ENCODE assay signal across 1 cellular context in the genomic region with DNA sequence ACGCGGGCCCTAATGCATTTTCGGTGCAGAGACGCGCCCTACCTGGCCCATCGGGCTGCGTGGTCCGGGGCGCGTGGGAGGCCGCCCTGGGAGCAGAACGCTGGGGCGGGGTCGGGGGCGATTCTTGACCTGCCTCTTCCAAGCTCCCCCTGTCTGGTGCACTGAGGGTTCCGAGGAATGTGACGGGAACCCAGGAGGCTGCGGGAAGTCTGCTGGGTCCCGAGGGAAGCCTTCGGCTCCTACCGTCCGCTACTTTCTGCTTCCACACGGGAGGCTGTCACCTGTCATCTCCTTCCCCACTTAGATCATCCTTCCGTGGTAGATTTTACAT.
TF ChIP-seq lines count a peak whose summit lies in the region.

No MANE protein-coding gene starts in this region.

TF ChIP-seq in endothelial cell of umbilical vein, 7 proteins besides CTCF, POLR2A, EP300 and RAD21 (continued from another document):
- no peak for TF ChIP-seq POLR2AphosphoS5 (IDR thresholded peaks at IDR 0.05; ENCODE audit: insufficient read depth, low read depth, low read length)
- no peak for TF ChIP-seq FOS (IDR thresholded peaks at IDR 0.05; ENCODE audit: borderline replicate concordance, insufficient read depth, low read length)
- TF ChIP-seq EZH2 (IDR thresholded peaks at IDR 0.05; ENCODE audit: borderline replicate concordance, low read depth, low read length, severe bottlenecking), result no peak
